Comparison of ENCODE assay signal across 8 cellular contexts in the genomic region with DNA sequence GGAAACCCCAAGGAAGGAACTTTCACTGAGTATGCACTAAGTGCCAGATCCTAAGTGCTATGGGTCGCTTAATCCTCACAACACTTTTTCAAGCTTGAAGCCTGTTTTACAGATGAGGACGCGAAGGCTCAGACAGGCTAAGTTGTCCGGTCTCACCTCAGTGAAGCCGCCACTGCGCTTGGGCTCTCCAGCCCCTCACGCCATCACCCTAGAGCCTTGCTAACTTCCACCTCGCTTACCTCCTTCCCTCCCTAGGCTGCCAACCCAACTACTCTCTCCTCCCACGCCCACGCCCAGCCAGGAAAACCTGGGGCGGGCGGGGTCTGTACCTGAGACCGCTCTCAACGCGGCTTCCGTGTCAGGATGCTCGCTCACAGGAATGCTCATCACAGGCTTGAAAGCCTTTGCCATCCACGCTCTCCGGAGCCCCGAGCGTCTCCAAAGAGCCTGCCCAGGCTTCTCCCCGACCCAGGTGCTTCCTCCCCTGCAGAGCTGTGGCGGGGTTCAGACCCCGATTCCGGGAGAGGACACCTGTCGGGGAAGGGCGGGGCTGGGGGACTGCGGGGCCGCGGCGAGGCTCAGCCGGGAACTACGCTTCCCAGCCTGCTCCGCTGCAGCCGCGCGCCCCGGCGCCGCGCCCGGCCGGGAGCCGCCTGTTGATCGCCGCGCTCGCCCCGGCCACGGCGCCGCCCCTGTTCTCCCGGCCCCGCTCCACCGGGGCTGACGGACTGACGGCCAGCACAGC. TPM values are rescaled to one million over a fixed set of nuclear protein-coding genes. Genes with fewer than 3 reads are reported as not detected.
A peak's percentile ranks its signal among the peaks of the same experiment; 100 is the strongest.
DNase-seq lines count a peak whose midpoint lies in the region; ATAC-seq and TF ChIP-seq lines count a peak whose summit lies in the region.

A gene (plus strand): TSS at position 656 of the 745 bp plus-strand sequence. CDS start 14,845 bp downstream, outside the sequence.

- 2 to 4% methylated on average over 57 of the region's 57 CpGs for WGBS in heart right ventricle, 2 donors

- H3K4me1 ChIP-seq in adipocyte (ENCODE audit: control insufficient read depth, insufficient read depth, low read length), result peaks cover 7% of the 10 kb centered on the region
- H3K4me1 ChIP-seq in heart right ventricle, result peaks cover 4 to 45% (median 13%) of the 10 kb centered on the region in 9 donors
- H3K4me1 ChIP-seq in parathyroid adenoma, result no peaks in the 10 kb centered on the region

- H3K4me2 ChIP-seq in parathyroid adenoma (ENCODE audit: low read length), result peak within 1 kb of the TSS; percentile 89

- no peaks in the 10 kb centered on the region for H3K9me3 ChIP-seq in adipocyte (ENCODE audit: control insufficient read depth, low read length)
- H3K9me3 ChIP-seq in heart right ventricle, result no peaks in the 10 kb centered on the region
- no peaks in the 10 kb centered on the region for H3K9me3 ChIP-seq in parathyroid adenoma (ENCODE audit: control insufficient read depth, low read length)

- H3K27ac ChIP-seq in heart right ventricle (peak within 1 kb of the TSS in 8 of 10 donors; percentile 37 to 73 (median 60)), parathyroid adenoma (peak within 1 kb of the TSS; percentile 19)

- intact Hi-C loops in heart right ventricle (cut with DNase I), result no loop called here

- peak within 1 kb of the TSS; percentile 87 for H2AFZ ChIP-seq in parathyroid adenoma

- peaks cover 26% of the 10 kb centered on the region for H3K27me3 ChIP-seq in adipocyte (replicated peaks; ENCODE audit: control insufficient read depth, insufficient read depth, low read length)
- H3K27me3 ChIP-seq in heart right ventricle, result peaks cover 0 to 12% (median 7%) of the 10 kb centered on the region in 7 donors
- H3K27me3 ChIP-seq in parathyroid adenoma (ENCODE audit: control insufficient read depth, insufficient read depth, low read length), result no peaks in the 10 kb centered on the region

- DNase-seq in AG20443 (ENCODE audit: low spot score), result peak; percentile 85
- DNase-seq in RPMI8226, result peak; percentile 76
- peak; percentile 75 for DNase-seq in adipocyte (ENCODE audit: low read depth)
- peak; percentile 24 to 62 for DNase-seq in heart right ventricle
- DNase-seq in DMS114 treated with DMSO at 0.1 percent for 48 hours (lab: John Stamatoyannopoulos, UW; ENCODE audit: unreplicated experiment), result no peak

- no peaks in the 10 kb centered on the region for H3K79me2 ChIP-seq in parathyroid adenoma

- H3K9ac ChIP-seq in adipocyte (ENCODE audit: low read length), result peak within 1 kb of the TSS; percentile 74
- H3K9ac ChIP-seq in parathyroid adenoma, result no peak within 1 kb of the TSS

- peak; percentile 77 for ATAC-seq in GM18868 (IDR thresholded peaks at IDR 0.05; ENCODE audit: unreplicated experiment)
- peak; percentile 72 for ATAC-seq in HG03108 (IDR thresholded peaks at IDR 0.05; ENCODE audit: unreplicated experiment)
- ATAC-seq in heart right ventricle, result peak; percentile 81 to 96 (median 92)

- TF ChIP-seq CTCF in heart right ventricle (IDR thresholded peaks at IDR 0.05) (no peak), parathyroid adenoma (IDR thresholded peaks at IDR 0.05) (no peak)

- no peaks in the 10 kb centered on the region for H3K36me3 ChIP-seq in adipocyte (ENCODE audit: control insufficient read depth, insufficient read depth, low read length, severe bottlenecking)
- H3K36me3 ChIP-seq in heart right ventricle, result no peaks in the 10 kb centered on the region
- H3K36me3 ChIP-seq in parathyroid adenoma (ENCODE audit: control insufficient read depth, insufficient read depth, low read length), result no peaks in the 10 kb centered on the region

- peak within 1 kb of the TSS; percentile 86 for H3K4me3 ChIP-seq in adipocyte (ENCODE audit: low read length)
- H3K4me3 ChIP-seq in heart right ventricle, result peak within 1 kb of the TSS; percentile 36 to 74 (median 66)
- peak within 1 kb of the TSS; percentile 57 for H3K4me3 ChIP-seq in parathyroid adenoma (ENCODE audit: low read depth, low read length)

RNA-seq across cellular contexts. Expression of the gene that starts here (rescaled TPM):
- total RNA-seq in heart right ventricle, result 1 to 10 TPM; 2.8 to 8.5 (median 5.1) TPM
- 1 to 10 TPM; 1.5 to 2.6 TPM for polyA plus RNA-seq in heart right ventricle
